ENCODE assay signal across 1 cellular context in genomic region chr2:196315388-196316049, GRCh38.
TF ChIP-seq lines count a peak whose summit lies in the region.

No MANE protein-coding gene starts in this region.

TF ChIP-seq in IMR-90, 13 proteins besides CTCF, POLR2A, EP300 and RAD21:
- TF ChIP-seq FOS (IDR thresholded peaks at IDR 0.05; ENCODE audit: low read depth, low read length) (peak; percentile 28; the same call in 1 of the 2 replicates), MAFK (IDR thresholded peaks at IDR 0.05; ENCODE audit: low read depth, low read length) (no peak), RFX5 (IDR thresholded peaks at IDR 0.05; ENCODE audit: low read depth, low read length) (no peak)
